Comparison of ENCODE assay signal across 15 cellular contexts in genomic region chr18:5462227-5462626, GRCh38.
"Had no signal": no experiment of that assay in that cellular context is flagged by ENCODE, and none has a peak within 500 bp of the region (broad histone marks: within the 10 kb centered on the region; RNA-seq: fewer than 3 reads in every experiment).

No MANE protein-coding gene starts in this region.

- H3K4me3 Mint-ChIP-seq: activated CD4-positive, alpha-beta memory T cell treated with anti-CD3 and anti-CD28 coated beads, Interleukin-2, amount 10 ng/mL, durations not matched to agents 7 days and 5 days; activated T-cell treated with anti-CD3 and anti-CD28 coated beads, Interleukin-2, amount 50 U/mL, for 24 hours; endodermal cell; immature natural killer cell; natural killer cell; stimulated activated naive B cell treated with anti-CD40 and anti-IgM and Interleukin-4, amounts not matched to agents 10 μg/mL and 1 μg/mL and 100 μg/mL, for 72 hours had no signal

- ATAC-seq: heart left ventricle; natural killer cell; right cardiac atrium; stimulated activated naive B cell treated with anti-CD40 and anti-IgM and Interleukin-4, amounts not matched to agents 10 μg/mL and 1 μg/mL and 100 μg/mL, for 72 hours had no signal

- H3K4me1 Mint-ChIP-seq: natural killer cell; stimulated activated naive B cell treated with anti-CD40 and anti-IgM and Interleukin-4, amounts not matched to agents 10 μg/mL and 1 μg/mL and 100 μg/mL, for 72 hours had no signal

- DNase-seq: activated CD4-positive, alpha-beta memory T cell treated with anti-CD3 and anti-CD28 coated beads, Interleukin-2, amount 10 ng/mL, durations not matched to agents 7 days and 5 days; activated CD4-positive, CD25-positive, alpha-beta regulatory T cell treated with anti-CD3 and anti-CD28 coated beads, Interleukin-2, amount 50 U/mL, for 72 hours; activated naive CD4-positive, alpha-beta T cell treated with anti-CD3 and anti-CD28 coated beads, Interleukin-2, amount 50 U/mL, for 16 hours; activated T-cell treated with anti-CD3 and anti-CD28 coated beads, Interleukin-2, amount 50 U/mL, for 24 hours; endodermal cell; heart left ventricle; immature natural killer cell; mesendoderm; natural killer cell; right cardiac atrium; stimulated activated CD4-positive, alpha-beta T cell treated with anti-CD3 and anti-CD28 coated beads, Interleukin-15, amount 100 ng/mL, for 24 hours; stimulated activated CD4-positive, alpha-beta T cell treated with anti-CD3 and anti-CD28 coated beads, Interleukin-4, amount 100 ng/mL, for 1 hour; stimulated activated naive B cell treated with anti-CD40 and anti-IgM and Interleukin-4, amounts not matched to agents 10 μg/mL and 1 μg/mL and 100 μg/mL, for 72 hours; tibial artery had no signal

- H3K9me3 Mint-ChIP-seq: activated CD4-positive, alpha-beta memory T cell treated with anti-CD3 and anti-CD28 coated beads, Interleukin-2, amount 10 ng/mL, durations not matched to agents 7 days and 5 days; activated T-cell treated with anti-CD3 and anti-CD28 coated beads, Interleukin-2, amount 50 U/mL, for 24 hours; endodermal cell; natural killer cell; stimulated activated naive B cell treated with anti-CD40 and anti-IgM and Interleukin-4, amounts not matched to agents 10 μg/mL and 1 μg/mL and 100 μg/mL, for 72 hours had no signal

- H3K27me3 Mint-ChIP-seq: activated CD4-positive, alpha-beta memory T cell treated with anti-CD3 and anti-CD28 coated beads, Interleukin-2, amount 10 ng/mL, durations not matched to agents 7 days and 5 days had no signal

- H3K36me3 Mint-ChIP-seq: immature natural killer cell; natural killer cell; stimulated activated naive B cell treated with anti-CD40 and anti-IgM and Interleukin-4, amounts not matched to agents 10 μg/mL and 1 μg/mL and 100 μg/mL, for 72 hours had no signal

- H3K27ac Mint-ChIP-seq: activated CD4-positive, alpha-beta memory T cell treated with anti-CD3 and anti-CD28 coated beads, Interleukin-2, amount 10 ng/mL, durations not matched to agents 7 days and 5 days; activated T-cell treated with anti-CD3 and anti-CD28 coated beads, Interleukin-2, amount 50 U/mL, for 24 hours; endodermal cell; immature natural killer cell; natural killer cell; stimulated activated naive B cell treated with anti-CD40 and anti-IgM and Interleukin-4, amounts not matched to agents 10 μg/mL and 1 μg/mL and 100 μg/mL, for 72 hours had no signal

- FAIRE-seq: frontal cortex had no signal
